3 cellular contexts compared by ENCODE assay signal in genomic region chr7:54778696-54779285, GRCh38.
A peak's percentile ranks its signal among the peaks of the same experiment; 100 is the strongest.
TF ChIP-seq lines count a peak whose summit lies in the region.

No MANE protein-coding gene starts in this region.

TF ChIP-seq in A549, 52 proteins besides CTCF, POLR2A, EP300 and RAD21:
- TF ChIP-seq RCOR1 (IDR thresholded peaks at IDR 0.05; ENCODE audit: low read depth, low read length) = no peak
- no peak for TF ChIP-seq ZSCAN20 (CRISPR knock-in tag; IDR thresholded peaks at IDR 0.05)
- no peak for TF ChIP-seq TFCP2L1 (CRISPR knock-in tag; IDR thresholded peaks at IDR 0.05)
- TF ChIP-seq CBX8 (IDR thresholded peaks at IDR 0.05) = no peak
- no peak for TF ChIP-seq JUNB (IDR thresholded peaks at IDR 0.05)
- TF ChIP-seq, protein P1, sequence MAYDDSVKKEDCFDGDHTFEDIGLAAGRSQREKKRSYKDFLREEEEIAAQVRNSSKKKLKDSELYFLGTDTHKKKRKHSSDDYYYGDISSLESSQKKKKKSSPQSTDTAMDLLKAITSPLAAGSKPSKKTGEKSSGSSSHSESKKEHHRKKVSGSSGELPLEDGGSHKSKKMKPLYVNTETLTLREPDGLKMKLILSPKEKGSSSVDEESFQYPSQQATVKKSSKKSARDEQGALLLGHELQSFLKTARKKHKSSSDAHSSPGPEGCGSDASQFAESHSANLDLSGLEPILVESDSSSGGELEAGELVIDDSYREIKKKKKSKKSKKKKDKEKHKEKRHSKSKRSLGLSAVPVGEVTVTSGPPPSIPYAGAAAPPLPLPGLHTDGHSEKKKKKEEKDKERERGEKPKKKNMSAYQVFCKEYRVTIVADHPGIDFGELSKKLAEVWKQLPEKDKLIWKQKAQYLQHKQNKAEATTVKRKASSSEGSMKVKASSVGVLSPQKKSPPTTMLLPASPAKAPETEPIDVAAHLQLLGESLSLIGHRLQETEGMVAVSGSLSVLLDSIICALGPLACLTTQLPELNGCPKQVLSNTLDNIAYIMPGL (CRISPR knock-in tag; IDR thresholded peaks at IDR 0.05; ENCODE audit: borderline replicate concordance) = no peak
- no peak for TF ChIP-seq HDAC2 (IDR thresholded peaks at IDR 0.05)
- TF ChIP-seq ELK1 (IDR thresholded peaks at IDR 0.05; ENCODE audit: low read depth, low read length) = no peak
- TF ChIP-seq TP53 (CRISPR knock-in tag; IDR thresholded peaks at IDR 0.05) = no peak
- no peak for TF ChIP-seq REST (IDR thresholded peaks at IDR 0.05)

TF ChIP-seq in IMR-90, 13 proteins besides CTCF, POLR2A, EP300 and RAD21:
- TF ChIP-seq, protein P2, sequence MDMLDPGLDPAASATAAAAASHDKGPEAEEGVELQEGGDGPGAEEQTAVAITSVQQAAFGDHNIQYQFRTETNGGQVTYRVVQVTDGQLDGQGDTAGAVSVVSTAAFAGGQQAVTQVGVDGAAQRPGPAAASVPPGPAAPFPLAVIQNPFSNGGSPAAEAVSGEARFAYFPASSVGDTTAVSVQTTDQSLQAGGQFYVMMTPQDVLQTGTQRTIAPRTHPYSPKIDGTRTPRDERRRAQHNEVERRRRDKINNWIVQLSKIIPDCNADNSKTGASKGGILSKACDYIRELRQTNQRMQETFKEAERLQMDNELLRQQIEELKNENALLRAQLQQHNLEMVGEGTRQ (IDR thresholded peaks at IDR 0.05; ENCODE audit: low read depth, low read length) = peak; percentile 32; the same call in 1 of the 2 replicates
- no peak for TF ChIP-seq RCOR1 (IDR thresholded peaks at IDR 0.05; ENCODE audit: insufficient replicate concordance, low read length)

TF ChIP-seq in GM23338, 12 proteins besides CTCF, POLR2A, EP300 and RAD21:
- TF ChIP-seq EZH2 (IDR thresholded peaks at IDR 0.05; ENCODE audit: low read depth, unreplicated experiment) = no peak
- no peak for TF ChIP-seq ZNF331 (CRISPR knock-in tag; IDR thresholded peaks at IDR 0.05; ENCODE audit: low read depth)
- no peak for TF ChIP-seq STAT1 (IDR thresholded peaks at IDR 0.05; ENCODE audit: unreplicated experiment)
- TF ChIP-seq, protein P3, sequence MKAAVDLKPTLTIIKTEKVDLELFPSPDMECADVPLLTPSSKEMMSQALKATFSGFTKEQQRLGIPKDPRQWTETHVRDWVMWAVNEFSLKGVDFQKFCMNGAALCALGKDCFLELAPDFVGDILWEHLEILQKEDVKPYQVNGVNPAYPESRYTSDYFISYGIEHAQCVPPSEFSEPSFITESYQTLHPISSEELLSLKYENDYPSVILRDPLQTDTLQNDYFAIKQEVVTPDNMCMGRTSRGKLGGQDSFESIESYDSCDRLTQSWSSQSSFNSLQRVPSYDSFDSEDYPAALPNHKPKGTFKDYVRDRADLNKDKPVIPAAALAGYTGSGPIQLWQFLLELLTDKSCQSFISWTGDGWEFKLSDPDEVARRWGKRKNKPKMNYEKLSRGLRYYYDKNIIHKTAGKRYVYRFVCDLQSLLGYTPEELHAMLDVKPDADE (IDR thresholded peaks at IDR 0.05) = no peak
- TF ChIP-seq POLR2AphosphoS5 (IDR thresholded peaks at IDR 0.05; ENCODE audit: low read depth) = no peak
TF ChIP-seq in GM23338: peak in this region for 0.
